21 cellular contexts compared by ENCODE assay signal in the genomic region with DNA sequence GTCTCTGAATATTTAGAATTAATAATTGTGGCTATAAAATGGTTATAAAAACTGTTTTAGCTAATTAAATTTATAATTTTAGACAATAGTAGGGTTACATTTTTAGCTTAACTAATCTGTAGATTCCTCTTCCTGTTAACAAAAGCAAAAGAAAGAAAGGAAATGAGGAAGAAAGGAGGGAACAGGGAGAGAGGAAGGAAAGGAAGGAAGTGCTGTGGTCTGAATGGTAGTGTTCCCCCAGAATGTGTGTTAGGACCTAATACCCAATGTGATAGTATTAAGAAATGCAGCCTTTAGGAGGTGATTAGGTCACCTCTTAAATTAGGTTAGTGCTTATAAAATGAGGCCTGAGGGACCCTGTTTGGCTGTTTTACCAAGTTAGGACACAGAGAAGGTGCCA.
A peak's percentile ranks its signal among the peaks of the same experiment; 100 is the strongest.
DNase-seq lines count a peak whose midpoint lies in the region; ATAC-seq lines count a peak whose summit lies in the region.
"Had no signal": no experiment of that assay in that cellular context is flagged by ENCODE, and none has a peak within 500 bp of the region (broad histone marks: within the 10 kb centered on the region; RNA-seq: fewer than 3 reads in every experiment).

No MANE protein-coding gene starts in this region.

- CTCF ChIA-PET in activated CD4-positive, alpha-beta T cell treated with anti-CD3 and anti-CD28 coated beads, Interleukin-2, amount 10 ng/mL, durations not matched to agents 7 days and 5 days (lab: Charles Lee), result no interaction called here

- no peak for ATAC-seq in activated T-helper 17 cell treated with anti-CD3 and anti-CD28 coated beads, Interleukin-2, amount 50 U/mL, for 72 hours (replicated peaks)
- no peak for ATAC-seq in stimulated activated naive B cell treated with anti-CD40 and anti-IgM and Interleukin-4, amounts not matched to agents 10 μg/mL and 1 μg/mL and 100 μg/mL, for 72 hours (replicated peaks)
- no peak for ATAC-seq in GM21447 (IDR thresholded peaks at IDR 0.05; ENCODE audit: unreplicated experiment)
- ATAC-seq: heart right ventricle, left cardiac atrium, SK-N-SH treated with all-trans-retinoic acid at 6 μM for 48 hours had no signal

- H3K4me1 Mint-ChIP-seq in activated CD4-positive, alpha-beta T cell treated with anti-CD3 and anti-CD28 coated beads, Interleukin-2, amount 10 ng/mL, durations not matched to agents 7 days and 5 days, result peaks cover 30% of the 10 kb centered on the region
- H3K4me1 Mint-ChIP-seq in activated CD4-positive, alpha-beta T cell treated with anti-CD3 and anti-CD28 coated beads, Interleukin-2, amount 10 ng/mL, durations not matched to agents 24 days and 14 days, result peaks cover 40% of the 10 kb centered on the region
- H3K4me1 Mint-ChIP-seq in activated T-helper 17 cell treated with anti-CD3 and anti-CD28 coated beads, Interleukin-2, amount 50 U/mL, for 72 hours, result peaks cover 11% of the 10 kb centered on the region
- H3K4me1 Mint-ChIP-seq in stimulated activated naive B cell treated with anti-CD40 and anti-IgM and Interleukin-4, amounts not matched to agents 10 μg/mL and 1 μg/mL and 100 μg/mL, for 72 hours, result peaks cover 48 to 75% of the 10 kb centered on the region in 2 donors

- no peaks in the 10 kb centered on the region for H3K36me3 Mint-ChIP-seq in activated CD4-positive, alpha-beta T cell treated with anti-CD3 and anti-CD28 coated beads, Interleukin-2, amount 10 ng/mL, durations not matched to agents 7 days and 5 days (ENCODE audit: low read depth)
- peaks cover 6% of the 10 kb centered on the region for H3K36me3 Mint-ChIP-seq in activated CD4-positive, alpha-beta T cell treated with anti-CD3 and anti-CD28 coated beads, Interleukin-2, amount 10 ng/mL, durations not matched to agents 24 days and 14 days (ENCODE audit: low read depth)
- no peaks in the 10 kb centered on the region for H3K36me3 Mint-ChIP-seq in activated T-helper 17 cell treated with anti-CD3 and anti-CD28 coated beads, Interleukin-2, amount 50 U/mL, for 72 hours (ENCODE audit: low read depth)
- H3K36me3 Mint-ChIP-seq in stimulated activated naive B cell treated with anti-CD40 and anti-IgM and Interleukin-4, amounts not matched to agents 10 μg/mL and 1 μg/mL and 100 μg/mL, for 72 hours, result peaks cover 16 to 39% of the 10 kb centered on the region in 2 donors

- peaks cover 11% of the 10 kb centered on the region for H3K9me3 Mint-ChIP-seq in activated CD4-positive, alpha-beta T cell treated with anti-CD3 and anti-CD28 coated beads, Interleukin-2, amount 10 ng/mL, durations not matched to agents 7 days and 5 days
- H3K9me3 Mint-ChIP-seq in activated CD4-positive, alpha-beta T cell treated with anti-CD3 and anti-CD28 coated beads, Interleukin-2, amount 10 ng/mL, durations not matched to agents 24 days and 14 days, result peaks cover 18% of the 10 kb centered on the region
- H3K9me3 Mint-ChIP-seq in activated T-helper 17 cell treated with anti-CD3 and anti-CD28 coated beads, Interleukin-2, amount 50 U/mL, for 72 hours, result no peaks in the 10 kb centered on the region
- H3K9me3 Mint-ChIP-seq in stimulated activated naive B cell treated with anti-CD40 and anti-IgM and Interleukin-4, amounts not matched to agents 10 μg/mL and 1 μg/mL and 100 μg/mL, for 72 hours, result peaks cover 9 to 12% of the 10 kb centered on the region in 2 donors

- no peak for DNase-seq in activated CD4-positive, alpha-beta T cell treated with anti-CD3 and anti-CD28 coated beads, Interleukin-2, amount 10 ng/mL, durations not matched to agents 7 days and 5 days
- DNase-seq in activated CD4-positive, alpha-beta T cell treated with anti-CD3 and anti-CD28 coated beads, Interleukin-2, amount 10 ng/mL, durations not matched to agents 24 days and 14 days, result no peak
- DNase-seq in MV-4-11 (lab: John Stamatoyannopoulos, UW) (peak; percentile 42), C1 segment of cervical spinal cord (lab: John Stamatoyannopoulos, UW) (no peak)
- no peak for DNase-seq in stimulated activated naive B cell treated with anti-CD40 and anti-IgM and Interleukin-4, amounts not matched to agents 10 μg/mL and 1 μg/mL and 100 μg/mL, for 72 hours
- no peak for DNase-seq in activated CD4-positive, CD25-positive, alpha-beta regulatory T cell treated with anti-CD3 and anti-CD28 coated beads, Interleukin-2, amount 50 U/mL, for 72 hours
- DNase-seq: activated gamma-delta T cell treated with Interleukin-2 at 50 U/mL for 16 hours; adrenal gland; brain microvascular endothelial cell; effector CD8-positive, alpha-beta T cell; EL; foreskin fibroblast; heart right ventricle; left cardiac atrium; MM.1S; NCI-H1694 treated with DMSO at 0.1 percent for 48 hours; NCI-H526; stimulated activated CD8-positive, alpha-beta memory T cell treated with anti-CD3 and anti-CD28 coated beads, Interleukin-4, amount 100 ng/mL, for 48 hours had no signal

- intact Hi-C loops in activated CD4-positive, alpha-beta T cell treated with anti-CD3 and anti-CD28 coated beads, Interleukin-2, amount 10 ng/mL, durations not matched to agents 24 days and 14 days (cut with micrococcal nuclease), result no loop called here

- POLR2A ChIA-PET in activated CD4-positive, alpha-beta T cell treated with anti-CD3 and anti-CD28 coated beads, Interleukin-2, amount 10 ng/mL, durations not matched to agents 7 days and 5 days (lab: Charles Lee), result no interaction called here

- no peaks in the 10 kb centered on the region for H3K27me3 Mint-ChIP-seq in activated CD4-positive, alpha-beta T cell treated with anti-CD3 and anti-CD28 coated beads, Interleukin-2, amount 10 ng/mL, durations not matched to agents 7 days and 5 days
- no peaks in the 10 kb centered on the region for H3K27me3 Mint-ChIP-seq in activated CD4-positive, alpha-beta T cell treated with anti-CD3 and anti-CD28 coated beads, Interleukin-2, amount 10 ng/mL, durations not matched to agents 24 days and 14 days
- H3K27me3 Mint-ChIP-seq in activated T-helper 17 cell treated with anti-CD3 and anti-CD28 coated beads, Interleukin-2, amount 50 U/mL, for 72 hours, result no peaks in the 10 kb centered on the region
- H3K27me3 Mint-ChIP-seq in stimulated activated naive B cell treated with anti-CD40 and anti-IgM and Interleukin-4, amounts not matched to agents 10 μg/mL and 1 μg/mL and 100 μg/mL, for 72 hours, result no peaks in the 10 kb centered on the region

- H3K4me3 Mint-ChIP-seq in activated CD4-positive, alpha-beta T cell treated with anti-CD3 and anti-CD28 coated beads, Interleukin-2, amount 10 ng/mL, durations not matched to agents 7 days and 5 days, result no peak overlapping the region
- no peak overlapping the region for H3K4me3 Mint-ChIP-seq in activated CD4-positive, alpha-beta T cell treated with anti-CD3 and anti-CD28 coated beads, Interleukin-2, amount 10 ng/mL, durations not matched to agents 24 days and 14 days
- no peak overlapping the region for H3K4me3 Mint-ChIP-seq in activated T-helper 17 cell treated with anti-CD3 and anti-CD28 coated beads, Interleukin-2, amount 50 U/mL, for 72 hours
- H3K4me3 Mint-ChIP-seq in stimulated activated naive B cell treated with anti-CD40 and anti-IgM and Interleukin-4, amounts not matched to agents 10 μg/mL and 1 μg/mL and 100 μg/mL, for 72 hours, result peak overlapping the region; percentile 6 to 52

- peak overlapping the region; percentile 28 for H3K27ac Mint-ChIP-seq in activated CD4-positive, alpha-beta T cell treated with anti-CD3 and anti-CD28 coated beads, Interleukin-2, amount 10 ng/mL, durations not matched to agents 7 days and 5 days
- no peak overlapping the region for H3K27ac Mint-ChIP-seq in activated CD4-positive, alpha-beta T cell treated with anti-CD3 and anti-CD28 coated beads, Interleukin-2, amount 10 ng/mL, durations not matched to agents 24 days and 14 days
- H3K27ac Mint-ChIP-seq in activated T-helper 17 cell treated with anti-CD3 and anti-CD28 coated beads, Interleukin-2, amount 50 U/mL, for 72 hours, result peak overlapping the region; percentile 37
- peak overlapping the region; percentile 98 for H3K27ac Mint-ChIP-seq in stimulated activated naive B cell treated with anti-CD40 and anti-IgM and Interleukin-4, amounts not matched to agents 10 μg/mL and 1 μg/mL and 100 μg/mL, for 72 hours

Comparison
In these comparisons a context has a peak if more than half of its experiments do, and no peak if none do; other contexts are left out.
1. H3K4me3 Mint-ChIP-seq: peak in stimulated activated naive B cell treated with anti-CD40 and anti-IgM and Interleukin-4, amounts not matched to agents 10 μg/mL and 1 μg/mL and 100 μg/mL, for 72 hours (2 of 2); none in activated CD4-positive, alpha-beta T cell treated with anti-CD3 and anti-CD28 coated beads, Interleukin-2, amount 10 ng/mL, durations not matched to agents 7 days and 5 days (single experiment), activated CD4-positive, alpha-beta T cell treated with anti-CD3 and anti-CD28 coated beads, Interleukin-2, amount 10 ng/mL, durations not matched to agents 24 days and 14 days (single experiment) and activated T-helper 17 cell treated with anti-CD3 and anti-CD28 coated beads, Interleukin-2, amount 50 U/mL, for 72 hours (single experiment).